Comparison of ENCODE assay signal across 1 cellular context in the genomic region with DNA sequence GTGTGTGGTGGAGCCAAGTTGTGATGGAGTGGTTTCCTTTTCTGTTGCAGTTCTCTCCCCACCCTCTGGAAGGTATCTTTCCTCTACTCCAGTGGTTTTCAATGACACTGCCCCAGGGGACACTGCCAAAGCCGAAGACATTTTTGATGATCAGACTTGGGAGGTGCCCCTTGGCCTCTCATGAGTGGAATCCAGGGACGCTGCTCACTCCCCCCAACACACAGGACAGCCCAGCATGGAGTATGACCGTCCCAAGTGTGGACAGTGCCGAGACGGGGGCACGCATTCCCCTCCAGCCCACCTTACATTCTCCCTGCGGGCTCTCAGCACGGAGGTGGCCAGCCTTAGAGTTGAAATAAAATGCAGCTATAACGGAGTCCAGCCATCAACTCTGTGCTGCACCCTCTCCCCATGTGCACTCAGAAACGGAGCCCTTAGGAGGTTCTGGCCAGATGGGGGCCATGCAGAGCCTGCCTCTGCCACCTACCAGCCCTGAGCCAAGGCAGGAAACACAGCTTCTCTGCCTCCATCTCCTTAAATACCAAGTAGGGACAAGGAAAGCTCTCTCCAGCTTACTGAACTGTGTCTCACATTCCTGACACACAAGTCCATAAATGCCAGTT.
TF ChIP-seq lines count a peak whose summit lies in the region.

No MANE protein-coding gene starts in this region.

TF ChIP-seq in IMR-90, 13 proteins besides CTCF, POLR2A, EP300 and RAD21:
- no peak for TF ChIP-seq NFE2L2 (IDR thresholded peaks at IDR 0.05; ENCODE audit: low read depth, low read length)
- TF ChIP-seq MXI1 (IDR thresholded peaks at IDR 0.05; ENCODE audit: borderline replicate concordance, low read depth, low read length): no peak
- TF ChIP-seq RFX5 (IDR thresholded peaks at IDR 0.05; ENCODE audit: low read depth, low read length): no peak
- no peak for TF ChIP-seq BHLHE40 (IDR thresholded peaks at IDR 0.05; ENCODE audit: low read depth, low read length)
- TF ChIP-seq RCOR1 (IDR thresholded peaks at IDR 0.05; ENCODE audit: insufficient replicate concordance, low read length): no peak
- no peak for TF ChIP-seq SMC3 (IDR thresholded peaks at IDR 0.05; ENCODE audit: low read depth, low read length)
- TF ChIP-seq FOS (IDR thresholded peaks at IDR 0.05; ENCODE audit: low read depth, low read length): no peak
- no peak for TF ChIP-seq MAZ (IDR thresholded peaks at IDR 0.05; ENCODE audit: borderline replicate concordance, low read depth, low read length)
- TF ChIP-seq CHD1 (IDR thresholded peaks at IDR 0.05; ENCODE audit: low read depth, low read length): no peak
- TF ChIP-seq, protein P1, sequence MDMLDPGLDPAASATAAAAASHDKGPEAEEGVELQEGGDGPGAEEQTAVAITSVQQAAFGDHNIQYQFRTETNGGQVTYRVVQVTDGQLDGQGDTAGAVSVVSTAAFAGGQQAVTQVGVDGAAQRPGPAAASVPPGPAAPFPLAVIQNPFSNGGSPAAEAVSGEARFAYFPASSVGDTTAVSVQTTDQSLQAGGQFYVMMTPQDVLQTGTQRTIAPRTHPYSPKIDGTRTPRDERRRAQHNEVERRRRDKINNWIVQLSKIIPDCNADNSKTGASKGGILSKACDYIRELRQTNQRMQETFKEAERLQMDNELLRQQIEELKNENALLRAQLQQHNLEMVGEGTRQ (IDR thresholded peaks at IDR 0.05; ENCODE audit: low read depth, low read length): no peak
- no peak for TF ChIP-seq CEBPB (IDR thresholded peaks at IDR 0.05; ENCODE audit: low read depth, low read length)
